Comparison of ENCODE assay signal across 1 cellular context in genomic region chr13:20118268-20119140, GRCh38.
TF ChIP-seq lines count a peak whose summit lies in the region.

No MANE protein-coding gene starts in this region.

TF ChIP-seq in HEK293, 187 proteins besides CTCF, POLR2A, EP300 and RAD21 (continued from another document and continues in another):
- TF ChIP-seq ZNF280D (tag by site-specific recombination; IDR thresholded peaks at IDR 0.05), result no peak
- TF ChIP-seq ZBTB44 (tag by site-specific recombination; IDR thresholded peaks at IDR 0.05), result no peak
- 0 out of 2 replicates have a peak, but pooled peaks have one; percentile 37 for TF ChIP-seq PRDM10 (tag by site-specific recombination; IDR thresholded peaks at IDR 0.05)
- TF ChIP-seq ZEB2 (tag by site-specific recombination; IDR thresholded peaks at IDR 0.05), result no peak
- TF ChIP-seq GLIS1 (tag by site-specific recombination; IDR thresholded peaks at IDR 0.05), result peak; percentile 80; the same call in 1 of the 2 replicates
- TF ChIP-seq SCRT2 (tag by site-specific recombination; IDR thresholded peaks at IDR 0.05), result peak; percentile 29; the same call in 1 of the 2 replicates
- TF ChIP-seq KLF7 (tag by site-specific recombination; IDR thresholded peaks at IDR 0.05; ENCODE audit: borderline replicate concordance), result no peak
- 0 out of 2 replicates have a peak, but pooled peaks have one; percentile 15 for TF ChIP-seq ZBTB21 (tag by site-specific recombination; IDR thresholded peaks at IDR 0.05)
- TF ChIP-seq ZXDB (tag by site-specific recombination; IDR thresholded peaks at IDR 0.05), result peak; percentile 38
- peak; percentile 40; the same call in 1 of the 2 replicates for TF ChIP-seq ZNF394 (tag by site-specific recombination; IDR thresholded peaks at IDR 0.05; ENCODE audit: borderline replicate concordance)
- TF ChIP-seq ZNF366 (tag by site-specific recombination; conservative IDR thresholded peaks at IDR 0.05), result peak; percentile 38
- peak; percentile 51 for TF ChIP-seq ZBTB8A (tag by site-specific recombination; IDR thresholded peaks at IDR 0.05)
- TF ChIP-seq KLF10 (tag by site-specific recombination; IDR thresholded peaks at IDR 0.05), result 0 out of 2 replicates have a peak, but pooled peaks have one; percentile 36
- TF ChIP-seq, protein P1, sequence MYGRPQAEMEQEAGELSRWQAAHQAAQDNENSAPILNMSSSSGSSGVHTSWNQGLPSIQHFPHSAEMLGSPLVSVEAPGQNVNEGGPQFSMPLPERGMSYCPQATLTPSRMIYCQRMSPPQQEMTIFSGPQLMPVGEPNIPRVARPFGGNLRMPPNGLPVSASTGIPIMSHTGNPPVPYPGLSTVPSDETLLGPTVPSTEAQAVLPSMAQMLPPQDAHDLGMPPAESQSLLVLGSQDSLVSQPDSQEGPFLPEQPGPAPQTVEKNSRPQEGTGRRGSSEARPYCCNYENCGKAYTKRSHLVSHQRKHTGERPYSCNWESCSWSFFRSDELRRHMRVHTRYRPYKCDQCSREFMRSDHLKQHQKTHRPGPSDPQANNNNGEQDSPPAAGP (tag by site-specific recombination; IDR thresholded peaks at IDR 0.05), result peak; percentile 3; the same call in 1 of the 2 replicates
- TF ChIP-seq ZNF146 (tag by site-specific recombination; IDR thresholded peaks at IDR 0.05), result no peak
- TF ChIP-seq ZNF140 (tag by site-specific recombination; IDR thresholded peaks at IDR 0.05), result no peak
- TF ChIP-seq ZBTB7A (tag by site-specific recombination; IDR thresholded peaks at IDR 0.05; ENCODE audit: low read depth), result no peak
- no peak for TF ChIP-seq ZSCAN16 (tag by site-specific recombination; IDR thresholded peaks at IDR 0.05)
- TF ChIP-seq ZNF37A (tag by site-specific recombination; IDR thresholded peaks at IDR 0.05), result no peak
- TF ChIP-seq ZNF600 (tag by site-specific recombination; IDR thresholded peaks at IDR 0.05), result peak; percentile 32; the same call in 1 of the 2 replicates
- TF ChIP-seq ZNF335 (tag by site-specific recombination; conservative IDR thresholded peaks at IDR 0.05), result peak; percentile 93
- TF ChIP-seq ZNF211 (tag by site-specific recombination; IDR thresholded peaks at IDR 0.05; ENCODE audit: low read depth), result no peak
- TF ChIP-seq ZSCAN30 (tag by site-specific recombination; IDR thresholded peaks at IDR 0.05), result no peak
- TF ChIP-seq RBAK (tag by site-specific recombination; IDR thresholded peaks at IDR 0.05), result no peak
- no peak for TF ChIP-seq ZNF76 (tag by site-specific recombination; IDR thresholded peaks at IDR 0.05; ENCODE audit: borderline replicate concordance, low read depth)
- TF ChIP-seq, protein P2, sequence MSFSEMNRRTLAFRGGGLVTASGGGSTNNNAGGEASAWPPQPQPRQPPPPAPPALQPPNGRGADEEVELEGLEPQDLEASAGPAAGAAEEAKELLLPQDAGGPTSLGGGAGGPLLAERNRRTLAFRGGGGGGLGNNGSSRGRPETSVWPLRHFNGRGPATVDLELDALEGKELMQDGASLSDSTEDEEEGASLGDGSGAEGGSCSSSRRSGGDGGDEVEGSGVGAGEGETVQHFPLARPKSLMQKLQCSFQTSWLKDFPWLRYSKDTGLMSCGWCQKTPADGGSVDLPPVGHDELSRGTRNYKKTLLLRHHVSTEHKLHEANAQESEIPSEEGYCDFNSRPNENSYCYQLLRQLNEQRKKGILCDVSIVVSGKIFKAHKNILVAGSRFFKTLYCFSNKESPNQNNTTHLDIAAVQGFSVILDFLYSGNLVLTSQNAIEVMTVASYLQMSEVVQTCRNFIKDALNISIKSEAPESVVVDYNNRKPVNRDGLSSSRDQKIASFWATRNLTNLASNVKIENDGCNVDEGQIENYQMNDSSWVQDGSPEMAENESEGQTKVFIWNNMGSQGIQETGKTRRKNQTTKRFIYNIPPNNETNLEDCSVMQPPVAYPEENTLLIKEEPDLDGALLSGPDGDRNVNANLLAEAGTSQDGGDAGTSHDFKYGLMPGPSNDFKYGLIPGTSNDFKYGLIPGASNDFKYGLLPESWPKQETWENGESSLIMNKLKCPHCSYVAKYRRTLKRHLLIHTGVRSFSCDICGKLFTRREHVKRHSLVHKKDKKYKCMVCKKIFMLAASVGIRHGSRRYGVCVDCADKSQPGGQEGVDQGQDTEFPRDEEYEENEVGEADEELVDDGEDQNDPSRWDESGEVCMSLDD (tag by site-specific recombination; IDR thresholded peaks at IDR 0.05), result no peak
- no peak for TF ChIP-seq GLI4 (tag by site-specific recombination; IDR thresholded peaks at IDR 0.05)
- TF ChIP-seq, protein P3, sequence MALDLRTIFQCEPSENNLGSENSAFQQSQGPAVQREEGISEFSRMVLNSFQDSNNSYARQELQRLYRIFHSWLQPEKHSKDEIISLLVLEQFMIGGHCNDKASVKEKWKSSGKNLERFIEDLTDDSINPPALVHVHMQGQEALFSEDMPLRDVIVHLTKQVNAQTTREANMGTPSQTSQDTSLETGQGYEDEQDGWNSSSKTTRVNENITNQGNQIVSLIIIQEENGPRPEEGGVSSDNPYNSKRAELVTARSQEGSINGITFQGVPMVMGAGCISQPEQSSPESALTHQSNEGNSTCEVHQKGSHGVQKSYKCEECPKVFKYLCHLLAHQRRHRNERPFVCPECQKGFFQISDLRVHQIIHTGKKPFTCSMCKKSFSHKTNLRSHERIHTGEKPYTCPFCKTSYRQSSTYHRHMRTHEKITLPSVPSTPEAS (tag by site-specific recombination; IDR thresholded peaks at IDR 0.05), result peak; percentile 8; the same call in 1 of the 2 replicates
- peak; percentile 96 for TF ChIP-seq ZNF341 (tag by site-specific recombination; IDR thresholded peaks at IDR 0.05; ENCODE audit: low read depth)
- TF ChIP-seq ZFHX2 (tag by site-specific recombination; conservative IDR thresholded peaks at IDR 0.05), result peak; percentile 39
- TF ChIP-seq SP2 (tag by site-specific recombination; IDR thresholded peaks at IDR 0.05), result peak; percentile 37; the same call in 1 of the 2 replicates
- no peak for TF ChIP-seq ZSCAN5A (tag by site-specific recombination; IDR thresholded peaks at IDR 0.05)
- no peak for TF ChIP-seq ZNF133 (tag by site-specific recombination; IDR thresholded peaks at IDR 0.05)
- peak; percentile 72; the same call in 1 of the 2 replicates for TF ChIP-seq ZNF423 (tag by site-specific recombination; IDR thresholded peaks at IDR 0.05)
- no peak for TF ChIP-seq ZNF175 (tag by site-specific recombination; IDR thresholded peaks at IDR 0.05)
- TF ChIP-seq WT1 (tag by site-specific recombination; IDR thresholded peaks at IDR 0.05), result no peak; the same call in 1 of the 2 replicates
- no peak for TF ChIP-seq ZBTB1 (tag by site-specific recombination; IDR thresholded peaks at IDR 0.05)
- TF ChIP-seq ZNF302 (tag by site-specific recombination; IDR thresholded peaks at IDR 0.05; ENCODE audit: low read depth), result no peak
- no peak for TF ChIP-seq HOXD13 (CRISPR knock-in tag; IDR thresholded peaks at IDR 0.05; ENCODE audit: borderline replicate concordance)
- TF ChIP-seq ZNF169 (tag by site-specific recombination; IDR thresholded peaks at IDR 0.05), result no peak
- TF ChIP-seq ZNF585B (tag by site-specific recombination; IDR thresholded peaks at IDR 0.05), result no peak
- TF ChIP-seq ZNF623 (tag by site-specific recombination; IDR thresholded peaks at IDR 0.05), result no peak
- TF ChIP-seq KLF9 (tag by site-specific recombination; IDR thresholded peaks at IDR 0.05; ENCODE audit: low read depth), result 0 out of 2 replicates have a peak, but pooled peaks have one; percentile 25
- no peak for TF ChIP-seq ZNF202 (tag by site-specific recombination; IDR thresholded peaks at IDR 0.05; ENCODE audit: borderline replicate concordance)
- no peak for TF ChIP-seq ZNF132 (tag by site-specific recombination; IDR thresholded peaks at IDR 0.05; ENCODE audit: borderline replicate concordance)
- TF ChIP-seq ZFP37 (tag by site-specific recombination; IDR thresholded peaks at IDR 0.05), result 0 out of 2 replicates have a peak, but pooled peaks have one; percentile 49
- TF ChIP-seq MZF1 (tag by site-specific recombination; IDR thresholded peaks at IDR 0.05; ENCODE audit: borderline replicate concordance), result no peak
- TF ChIP-seq KLF8 (tag by site-specific recombination; IDR thresholded peaks at IDR 0.05), result peak; percentile 15; the same call in 1 of the 2 replicates
- TF ChIP-seq YY2 (tag by site-specific recombination; IDR thresholded peaks at IDR 0.05), result no peak; the same call in 1 of the 2 replicates
- TF ChIP-seq ZNF112 (tag by site-specific recombination; IDR thresholded peaks at IDR 0.05), result no peak
- peak; percentile 71 for TF ChIP-seq SP3 (tag by site-specific recombination; IDR thresholded peaks at IDR 0.05)
- no peak for TF ChIP-seq ZNF350 (tag by site-specific recombination; IDR thresholded peaks at IDR 0.05)
- peak; percentile 54; the same call in 1 of the 2 replicates for TF ChIP-seq BCL11B (tag by site-specific recombination; IDR thresholded peaks at IDR 0.05; ENCODE audit: low read depth)
- TF ChIP-seq ZNF155 (tag by site-specific recombination; IDR thresholded peaks at IDR 0.05), result no peak
- TF ChIP-seq ZNF560 (tag by site-specific recombination; IDR thresholded peaks at IDR 0.05; ENCODE audit: borderline replicate concordance), result no peak
